27 cellular contexts compared by ENCODE assay signal in the genomic region with DNA sequence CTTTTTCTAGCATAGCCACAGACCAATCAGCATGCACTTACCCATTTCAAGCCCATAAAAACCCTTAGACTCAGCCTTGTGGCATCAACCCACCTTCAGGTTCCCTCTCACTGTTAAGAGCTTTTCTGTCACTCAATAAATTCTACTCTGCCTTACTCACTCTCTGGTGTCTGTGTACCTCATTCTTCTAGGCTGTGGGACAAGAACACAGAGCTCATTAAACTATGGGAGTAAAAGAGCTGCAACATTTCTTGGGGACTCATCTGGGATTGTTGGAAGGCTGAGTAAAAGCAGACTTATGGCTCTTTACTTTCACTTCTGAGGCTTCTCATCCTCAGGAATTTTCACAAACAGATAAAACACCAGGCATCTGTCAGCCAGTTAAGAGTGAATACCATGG.
"Had no signal": no experiment of that assay in that cellular context is flagged by ENCODE, and none has a peak within 500 bp of the region (broad histone marks: within the 10 kb centered on the region; RNA-seq: fewer than 3 reads in every experiment).

No MANE protein-coding gene starts in this region.

- H3K36me3 ChIP-seq: ascending aorta, breast epithelium, cardiac muscle cell, colonic mucosa, esophagus squamous epithelium, gastrocnemius medialis had no signal

- H3K27ac ChIP-seq: ascending aorta, breast epithelium, cardiac muscle cell, colonic mucosa, epithelial cell of prostate, esophagus squamous epithelium, foreskin keratinocyte, gastrocnemius medialis had no signal

- H3K4me3 ChIP-seq: ascending aorta, breast epithelium, cardiac muscle cell, colonic mucosa, esophagus squamous epithelium, gastrocnemius medialis had no signal

- H3K27me3 ChIP-seq: ascending aorta, breast epithelium, cardiac muscle cell, colonic mucosa, esophagus squamous epithelium, foreskin keratinocyte, gastrocnemius medialis had no signal

- H3K9me3 ChIP-seq: colonic mucosa, gastrocnemius medialis had no signal

- H3K4me1 ChIP-seq: ascending aorta, breast epithelium, colonic mucosa, esophagus squamous epithelium, foreskin keratinocyte, gastrocnemius medialis had no signal

- DNase-seq: activated CD4-positive, alpha-beta memory T cell treated with anti-CD3 and anti-CD28 coated beads for 36 hours; activated CD4-positive, alpha-beta T cell treated with anti-CD3 and anti-CD28 coated beads for 36 hours; activated CD4-positive, alpha-beta T cell treated with anti-CD3 and anti-CD28 coated beads, Interleukin-2, amount 10 ng/mL, durations not matched to agents 24 days and 14 days; activated CD4-positive, CD25-positive, alpha-beta regulatory T cell; activated CD4-positive, CD25-positive, alpha-beta regulatory T cell treated with anti-CD3 and anti-CD28 coated beads, Interleukin-2, amount 50 U/mL, for 72 hours; activated CD8-positive, alpha-beta memory T cell treated with anti-CD3 and anti-CD28 coated beads, Interleukin-2, amount 50 U/mL, for 48 hours; activated gamma-delta T cell; activated naive CD4-positive, alpha-beta T cell; activated naive CD4-positive, alpha-beta T cell treated with anti-CD3 and anti-CD28 coated beads, Interleukin-2, amount 10 ng/mL, durations not matched to agents 7 days and 5 days; activated naive CD8-positive, alpha-beta T cell treated with anti-CD3 and anti-CD28 coated beads, Interleukin-2, amount 10 ng/mL, durations not matched to agents 7 days and 5 days; activated T-cell treated with anti-CD3 and anti-CD28 coated beads for 4 hours; activated T-cell treated with anti-CD3 and anti-CD28 coated beads, Interleukin-2, amount 50 U/mL, for 24 hours; activated T-cell treated with anti-CD3 and anti-CD28 coated beads, Interleukin-2, amount 50 U/mL, for 72 hours; central memory CD4-positive, alpha-beta T cell; cerebellar nuclear complex; colonic mucosa; effector CD8-positive, alpha-beta T cell; esophagus squamous epithelium; foreskin keratinocyte; gastrocnemius medialis; glutamatergic neuron; T-helper 2 cell had no signal

- ATAC-seq: activated CD4-positive, alpha-beta T cell treated with anti-CD3 and anti-CD28 coated beads for 36 hours; activated naive CD4-positive, alpha-beta T cell treated with anti-CD3 and anti-CD28 coated beads, Interleukin-2, amount 50 U/mL, for 72 hours; activated T-cell treated with anti-CD3 and anti-CD28 coated beads, Interleukin-2, amount 50 U/mL, for 72 hours; foreskin keratinocyte; gastrocnemius medialis had no signal
